ENCODE assay signal across 22 cellular contexts in the genomic region with DNA sequence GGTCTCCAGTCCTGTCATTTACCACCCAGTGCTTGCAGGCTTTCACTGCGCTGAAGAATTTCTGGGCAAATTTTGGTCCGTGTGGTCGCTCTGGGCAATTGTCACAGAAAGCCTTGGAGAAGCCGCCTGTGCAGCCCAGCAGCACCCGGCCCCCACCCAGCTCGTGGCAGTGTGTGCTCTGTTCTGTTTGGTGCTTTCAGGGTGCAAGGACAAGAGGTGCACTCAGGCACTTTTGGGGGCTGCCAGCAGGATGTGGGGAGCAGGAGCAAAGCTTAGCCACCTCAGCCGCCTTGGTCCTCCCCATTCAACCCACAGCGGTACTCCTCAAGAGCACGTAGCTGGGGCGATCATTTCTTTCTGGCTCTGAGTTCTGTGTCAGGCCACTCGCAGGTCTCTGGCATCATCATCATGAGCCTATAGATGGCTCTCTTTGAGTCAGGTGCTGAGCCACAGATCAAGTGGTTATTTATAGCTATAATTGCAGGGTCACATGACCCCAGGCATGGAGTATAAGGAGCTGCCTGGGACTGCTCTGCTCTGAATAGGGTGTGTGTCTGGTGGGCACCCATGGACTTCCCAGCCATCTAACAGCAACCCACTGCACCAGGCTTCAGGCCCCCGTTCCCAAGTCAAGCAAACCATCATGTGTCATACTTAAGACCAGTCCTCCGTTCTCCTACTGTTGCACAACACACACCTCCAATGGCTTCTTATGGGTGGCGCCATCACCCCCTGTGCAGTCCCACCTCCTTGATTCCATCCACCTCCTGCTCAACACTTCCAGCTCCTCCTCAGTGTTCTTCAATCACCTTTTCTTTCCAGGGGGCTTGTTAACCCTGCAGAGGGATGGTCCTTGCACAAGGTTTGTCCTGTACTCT. TPM values are rescaled to one million over a fixed set of nuclear protein-coding genes. Genes with fewer than 3 reads are reported as not detected.
DNase-seq lines count a peak whose midpoint lies in the region; ATAC-seq and TF ChIP-seq lines count a peak whose summit lies in the region.
"Had no signal": no experiment of that assay in that cellular context is flagged by ENCODE, and none has a peak within 500 bp of the region (broad histone marks: within the 10 kb centered on the region; RNA-seq: fewer than 3 reads in every experiment).

No MANE protein-coding gene starts in this region.

- H3K27me3 ChIP-seq in osteoblast (ENCODE audit: insufficient read depth, low read length), result peaks cover 10% of the 10 kb centered on the region
- H3K27me3 ChIP-seq: BE2C, MG63, Peyer's patch had no signal

- no peak overlapping the region for H3K27ac ChIP-seq in osteoblast (ENCODE audit: low read depth, low read length)
- H3K27ac ChIP-seq: Peyer's patch had no signal

- no peak overlapping the region for H3K27ac Mint-ChIP-seq in activated CD8-positive, alpha-beta memory T cell treated with anti-CD3 and anti-CD28 coated beads, Interleukin-2, amount 10 ng/mL, durations not matched to agents 7 days and 5 days
- no peak overlapping the region for H3K27ac Mint-ChIP-seq in natural killer cell treated with Interleukin-12 subunit alpha and Interleukin-12 subunit beta and Interleukin-15 and Interleukin-18, amount 100 ng/mL, for 72 hours
- H3K27ac Mint-ChIP-seq in natural killer cell (no peak overlapping the region), T-cell (no peak overlapping the region)
- no peak overlapping the region for H3K27ac Mint-ChIP-seq in activated CD4-positive, alpha-beta memory T cell treated with anti-CD3 and anti-CD28 coated beads, Interleukin-2, amount 10 ng/mL, durations not matched to agents 7 days and 5 days
- H3K27ac Mint-ChIP-seq: CD4-positive, alpha-beta T cell; GM23338; IgD-negative memory B cell had no signal

- ATAC-seq in activated CD8-positive, alpha-beta memory T cell treated with anti-CD3 and anti-CD28 coated beads, Interleukin-2, amount 10 ng/mL, durations not matched to agents 7 days and 5 days, result peak; percentile 9
- no peak for ATAC-seq in natural killer cell treated with Interleukin-12 subunit alpha and Interleukin-12 subunit beta and Interleukin-15 and Interleukin-18, amount 100 ng/mL, for 72 hours
- ATAC-seq in natural killer cell (no peak), T-cell (replicated peaks in 1 of 4) (no peak)
- ATAC-seq: GM12878, GM23338, HCT116 had no signal

- no peaks in the 10 kb centered on the region for H4K20me1 ChIP-seq in osteoblast (ENCODE audit: insufficient read depth, low read length)

- no peaks in the 10 kb centered on the region for H3K79me2 ChIP-seq in osteoblast (ENCODE audit: insufficient read depth, low read length)

- POLR2A ChIA-PET in T-cell (lab: Charles Lee), result no interaction called here
- POLR2A ChIA-PET in activated CD4-positive, alpha-beta memory T cell treated with anti-CD3 and anti-CD28 coated beads, Interleukin-2, amount 10 ng/mL, durations not matched to agents 7 days and 5 days (lab: Charles Lee), result no interaction called here

- no peak overlapping the region for H3K4me2 ChIP-seq in osteoblast (ENCODE audit: insufficient read depth, low read length)
- H3K4me2 ChIP-seq: GM23338 had no signal

- peak overlapping the region; percentile 62 for H2AFZ ChIP-seq in osteoblast (ENCODE audit: low read length)
- H2AFZ ChIP-seq: GM23338 had no signal

- no peaks in the 10 kb centered on the region for H3K9me3 ChIP-seq in osteoblast (ENCODE audit: low read depth, low read length)
- H3K9me3 ChIP-seq: BE2C, MG63, Peyer's patch had no signal

- no peaks in the 10 kb centered on the region for H3K4me1 ChIP-seq in osteoblast (ENCODE audit: insufficient read depth, low read length)
- H3K4me1 ChIP-seq: BE2C, Peyer's patch had no signal

- peaks cover 11% of the 10 kb centered on the region for H3K4me1 Mint-ChIP-seq in activated CD8-positive, alpha-beta memory T cell treated with anti-CD3 and anti-CD28 coated beads, Interleukin-2, amount 10 ng/mL, durations not matched to agents 7 days and 5 days
- peaks cover 3 to 9% of the 10 kb centered on the region in 2 donors for H3K4me1 Mint-ChIP-seq in natural killer cell treated with Interleukin-12 subunit alpha and Interleukin-12 subunit beta and Interleukin-15 and Interleukin-18, amount 100 ng/mL, for 72 hours (ENCODE audit: low read depth in 2 of 2)
- peaks cover 6% of the 10 kb centered on the region in 2 donors for H3K4me1 Mint-ChIP-seq in natural killer cell
- peaks cover 0 to 7% (median 0%) of the 10 kb centered on the region in 3 donors for H3K4me1 Mint-ChIP-seq in T-cell
- no peaks in the 10 kb centered on the region for H3K4me1 Mint-ChIP-seq in activated CD4-positive, alpha-beta memory T cell treated with anti-CD3 and anti-CD28 coated beads, Interleukin-2, amount 10 ng/mL, durations not matched to agents 7 days and 5 days
- H3K4me1 Mint-ChIP-seq: IgD-negative memory B cell had no signal

- no peak overlapping the region for H3K4me3 Mint-ChIP-seq in activated CD8-positive, alpha-beta memory T cell treated with anti-CD3 and anti-CD28 coated beads, Interleukin-2, amount 10 ng/mL, durations not matched to agents 7 days and 5 days
- H3K4me3 Mint-ChIP-seq in natural killer cell treated with Interleukin-12 subunit alpha and Interleukin-12 subunit beta and Interleukin-15 and Interleukin-18, amount 100 ng/mL, for 72 hours, result no peak overlapping the region
- no peak overlapping the region for H3K4me3 Mint-ChIP-seq in natural killer cell
- H3K4me3 Mint-ChIP-seq in T-cell, result no peak overlapping the region
- H3K4me3 Mint-ChIP-seq in activated CD4-positive, alpha-beta memory T cell treated with anti-CD3 and anti-CD28 coated beads, Interleukin-2, amount 10 ng/mL, durations not matched to agents 7 days and 5 days, result no peak overlapping the region
- H3K4me3 Mint-ChIP-seq: CD4-positive, alpha-beta T cell; GM23338; IgD-negative memory B cell had no signal

- no peak for TF ChIP-seq CTCF in natural killer cell (IDR thresholded peaks at IDR 0.05)
- no peak for TF ChIP-seq CTCF in osteoblast (IDR thresholded peaks at IDR 0.05; ENCODE audit: extremely low read depth, low read depth, low read length)

- H3K9me3 Mint-ChIP-seq in activated CD8-positive, alpha-beta memory T cell treated with anti-CD3 and anti-CD28 coated beads, Interleukin-2, amount 10 ng/mL, durations not matched to agents 7 days and 5 days (ENCODE audit: low read depth), result peaks cover 2% of the 10 kb centered on the region
- no peaks in the 10 kb centered on the region for H3K9me3 Mint-ChIP-seq in natural killer cell treated with Interleukin-12 subunit alpha and Interleukin-12 subunit beta and Interleukin-15 and Interleukin-18, amount 100 ng/mL, for 72 hours
- H3K9me3 Mint-ChIP-seq in natural killer cell, result no peaks in the 10 kb centered on the region
- peaks cover 0 to 3% (median 0%) of the 10 kb centered on the region in 3 donors for H3K9me3 Mint-ChIP-seq in T-cell
- H3K9me3 Mint-ChIP-seq in activated CD4-positive, alpha-beta memory T cell treated with anti-CD3 and anti-CD28 coated beads, Interleukin-2, amount 10 ng/mL, durations not matched to agents 7 days and 5 days, result no peaks in the 10 kb centered on the region
- H3K9me3 Mint-ChIP-seq: CD4-positive, alpha-beta T cell; GM23338 had no signal

- peaks cover 2% of the 10 kb centered on the region for H3K27me3 Mint-ChIP-seq in activated CD8-positive, alpha-beta memory T cell treated with anti-CD3 and anti-CD28 coated beads, Interleukin-2, amount 10 ng/mL, durations not matched to agents 7 days and 5 days
- H3K27me3 Mint-ChIP-seq in natural killer cell treated with Interleukin-12 subunit alpha and Interleukin-12 subunit beta and Interleukin-15 and Interleukin-18, amount 100 ng/mL, for 72 hours, result peaks cover 0 to 5% of the 10 kb centered on the region in 2 donors
- H3K27me3 Mint-ChIP-seq in natural killer cell (ENCODE audit: low read depth in 2 of 2) (no peaks in the 10 kb centered on the region), T-cell (peaks cover 2 to 3% of the 10 kb centered on the region in 2 donors)
- H3K27me3 Mint-ChIP-seq in activated CD4-positive, alpha-beta memory T cell treated with anti-CD3 and anti-CD28 coated beads, Interleukin-2, amount 10 ng/mL, durations not matched to agents 7 days and 5 days, result no peaks in the 10 kb centered on the region
- H3K27me3 Mint-ChIP-seq: CD4-positive, alpha-beta T cell; IgD-negative memory B cell had no signal

- no peaks in the 10 kb centered on the region for H3K36me3 Mint-ChIP-seq in activated CD8-positive, alpha-beta memory T cell treated with anti-CD3 and anti-CD28 coated beads, Interleukin-2, amount 10 ng/mL, durations not matched to agents 7 days and 5 days
- H3K36me3 Mint-ChIP-seq in natural killer cell treated with Interleukin-12 subunit alpha and Interleukin-12 subunit beta and Interleukin-15 and Interleukin-18, amount 100 ng/mL, for 72 hours, result no peaks in the 10 kb centered on the region
- H3K36me3 Mint-ChIP-seq in natural killer cell (no peaks in the 10 kb centered on the region), T-cell (no peaks in the 10 kb centered on the region)
- no peaks in the 10 kb centered on the region for H3K36me3 Mint-ChIP-seq in activated CD4-positive, alpha-beta memory T cell treated with anti-CD3 and anti-CD28 coated beads, Interleukin-2, amount 10 ng/mL, durations not matched to agents 7 days and 5 days (ENCODE audit: low read depth)
- H3K36me3 Mint-ChIP-seq: IgD-negative memory B cell had no signal

- no peaks in the 10 kb centered on the region for H3K36me3 ChIP-seq in osteoblast (ENCODE audit: insufficient read depth, low read length)
- H3K36me3 ChIP-seq: BE2C, MG63, Peyer's patch had no signal

- DNase-seq in activated CD8-positive, alpha-beta memory T cell treated with anti-CD3 and anti-CD28 coated beads, Interleukin-2, amount 10 ng/mL, durations not matched to agents 7 days and 5 days, result peak; percentile 49
- no peak for DNase-seq in activated CD8-positive, alpha-beta memory T cell treated with anti-CD3 and anti-CD28 coated beads, Interleukin-2, amount 50 U/mL, for 48 hours
- peak; percentile 44 for DNase-seq in natural killer cell treated with Interleukin-12 subunit alpha and Interleukin-12 subunit beta and Interleukin-15 and Interleukin-18, amount 100 ng/mL, for 72 hours (ENCODE audit: low spot score)
- no peak for DNase-seq in natural killer cell
- peak; percentile 30 for DNase-seq in osteoblast (ENCODE audit: insufficient read length, low spot score, missing footprints)
- no peak for DNase-seq in T-cell
- DNase-seq in germinal center (ENCODE audit: low spot score), result no peak
- no peak for DNase-seq in activated CD4-positive, alpha-beta memory T cell treated with anti-CD3 and anti-CD28 coated beads, Interleukin-2, amount 10 ng/mL, durations not matched to agents 7 days and 5 days
- DNase-seq: BE2C; CD4-positive, alpha-beta T cell; EL; Kasumi-1; MG63; NCI-H1048; NCI-H1436 treated with DMSO at 0.1 percent for 48 hours; NCI-H2081; NK-92 treated with Interleukin-12 subunit alpha and Interleukin-12 subunit beta, amount 100 ng/mL, for 24 hours had no signal

- CTCF ChIA-PET in activated CD8-positive, alpha-beta memory T cell treated with anti-CD3 and anti-CD28 coated beads, Interleukin-2, amount 10 ng/mL, durations not matched to agents 7 days and 5 days (lab: Charles Lee), result interaction anchor here (0.6 to 0.8 kb wide), 2 partner anchors 18 to 1239 kb away, joined by 3 read pairs; a partner anchor contains a TSS
- CTCF ChIA-PET in T-cell (lab: Charles Lee), result interaction anchor here in 1 of 2 donors (0.7 kb wide), 1 partner anchor 40 kb away, joined by 3 read pairs; no protein-coding TSS in a partner anchor
- CTCF ChIA-PET in activated CD4-positive, alpha-beta memory T cell treated with anti-CD3 and anti-CD28 coated beads, Interleukin-2, amount 10 ng/mL, durations not matched to agents 7 days and 5 days (lab: Charles Lee), result interaction anchor here (1.1 kb wide), 1 partner anchor 166 kb away, joined by 5 read pairs; no protein-coding TSS in a partner anchor

- intact Hi-C loops in natural killer cell (cut with micrococcal nuclease), result no loop called here

- H3K4me3 ChIP-seq in osteoblast (ENCODE audit: insufficient read depth, low read length), result no peak overlapping the region
- H3K4me3 ChIP-seq: GM12878, GM23338, MG63, Peyer's patch had no signal

RNA-seq across cellular contexts. Expression of a gene that starts 18.1 kb away (rescaled TPM):
- total RNA-seq in activated CD8-positive, alpha-beta memory T cell treated with anti-CD3 and anti-CD28 coated beads, Interleukin-2, amount 10 ng/mL, durations not matched to agents 7 days and 5 days, result 10 to 100 TPM; 41.6 to 50.3 TPM
- total RNA-seq in natural killer cell treated with Interleukin-12 subunit alpha and Interleukin-12 subunit beta and Interleukin-15 and Interleukin-18, amount 100 ng/mL, for 72 hours, result 10 to 100 TPM; 75.1 to 86.2 TPM
- total RNA-seq in natural killer cell (100 to 1,000 TPM in 1 of 3 donors, 10 to 100 TPM in 2; 80.6 to 109 (median 90.9) TPM), osteoblast (0.36 and 0.59 TPM in 2 replicates), T-cell (100 to 1,000 TPM in 1 of 5 donors, 10 to 100 TPM in 2, 1 to 10 TPM in 2; 7.6 to 133 (median 11.2) TPM)
- total RNA-seq in activated CD4-positive, alpha-beta memory T cell treated with anti-CD3 and anti-CD28 coated beads, Interleukin-2, amount 10 ng/mL, durations not matched to agents 7 days and 5 days, result 10 to 100 TPM; 64.5 to 66.1 TPM

Comparison
In these comparisons a context has a peak if more than half of its experiments do, and no peak if none do; other contexts are left out.
1. DNase-seq: peak in activated CD8-positive, alpha-beta memory T cell treated with anti-CD3 and anti-CD28 coated beads, Interleukin-2, amount 10 ng/mL, durations not matched to agents 7 days and 5 days (single experiment), natural killer cell treated with Interleukin-12 subunit alpha and Interleukin-12 subunit beta and Interleukin-15 and Interleukin-18, amount 100 ng/mL, for 72 hours (single experiment) and osteoblast (single experiment); none in activated CD8-positive, alpha-beta memory T cell treated with anti-CD3 and anti-CD28 coated beads, Interleukin-2, amount 50 U/mL, for 48 hours (single experiment), natural killer cell (single experiment), T-cell (0 of 34), germinal center (single experiment) and activated CD4-positive, alpha-beta memory T cell treated with anti-CD3 and anti-CD28 coated beads, Interleukin-2, amount 10 ng/mL, durations not matched to agents 7 days and 5 days (single experiment).